ENCODE assay signal across 12 cellular contexts in genomic region chr18:57846258-57846657, GRCh38. TPM values are rescaled to one million over a fixed set of nuclear protein-coding genes. Genes with fewer than 3 reads are reported as not detected.
DNase-seq lines count a peak whose midpoint lies in the region; ATAC-seq and TF ChIP-seq lines count a peak whose summit lies in the region.
"Had no signal": no experiment of that assay in that cellular context is flagged by ENCODE, and none has a peak within 500 bp of the region (broad histone marks: within the 10 kb centered on the region; RNA-seq: fewer than 3 reads in every experiment).

No MANE protein-coding gene starts in this region.

- no peaks in the 10 kb centered on the region for H3K36me3 ChIP-seq in mucosa of descending colon (ENCODE audit: low read depth)

- DNase-seq in COLO829 (ENCODE audit: low spot score) (peak; percentile 92), NCI-H226 (peak; percentile 83), chondrocyte (ENCODE audit: low spot score) (no peak), mucosa of descending colon (no peak), NCI-H526 treated with DMSO at 0.1 percent for 48 hours (lab: John Stamatoyannopoulos, UW) (no peak), NCI-H774 (lab: John Stamatoyannopoulos, UW) (no peak), NCI-H526 (lab: John Stamatoyannopoulos, UW) (no peak)
- no peak for DNase-seq in activated CD4-positive, CD25-positive, alpha-beta regulatory T cell treated with anti-CD3 and anti-CD28 coated beads, Interleukin-2, amount 50 U/mL, for 72 hours
- DNase-seq: glutamatergic neuron, NCI-H2081 treated with DMSO at 0.1 percent for 48 hours, occipital lobe had no signal

- no peak overlapping the region for H3K4me3 Mint-ChIP-seq in chondrocyte (ENCODE audit: unreplicated experiment)
- H3K4me3 Mint-ChIP-seq: activated naive CD8-positive, alpha-beta T cell had no signal

- H3K4me1 Mint-ChIP-seq in chondrocyte (ENCODE audit: low read depth) = peaks cover 24% of the 10 kb centered on the region

- no peaks in the 10 kb centered on the region for H3K9me3 Mint-ChIP-seq in chondrocyte (ENCODE audit: low read depth)

- no peaks in the 10 kb centered on the region for H3K36me3 Mint-ChIP-seq in chondrocyte (ENCODE audit: low read depth)
- H3K36me3 Mint-ChIP-seq: activated naive CD8-positive, alpha-beta T cell had no signal

- no peaks in the 10 kb centered on the region for H3K4me1 ChIP-seq in mucosa of descending colon (ENCODE audit: low read depth)

- H3K4me3 ChIP-seq in mucosa of descending colon = no peak overlapping the region

- H3K27ac Mint-ChIP-seq in chondrocyte (ENCODE audit: unreplicated experiment) = peak overlapping the region; percentile 19
- H3K27ac Mint-ChIP-seq: activated naive CD8-positive, alpha-beta T cell had no signal

- no peaks in the 10 kb centered on the region for H3K9me3 ChIP-seq in mucosa of descending colon

- no peaks in the 10 kb centered on the region for H3K27me3 Mint-ChIP-seq in chondrocyte (ENCODE audit: low read depth)

- intact Hi-C loops in mucosa of descending colon (cut with DNase I, micrococcal nuclease) = no loop called here

- ATAC-seq in mucosa of descending colon = peak; percentile 38

- TF ChIP-seq CTCF in chondrocyte (IDR thresholded peaks at IDR 0.05) (no peak), mucosa of descending colon (IDR thresholded peaks at IDR 0.05) (no peak)

RNA-seq across cellular contexts. Expression of gene ATP8B1, which starts 43.1 kb away (rescaled TPM):
- total RNA-seq in chondrocyte = 28.1 to 38.3 TPM (median 35.4 TPM) in 3 replicates
- 100 to 1,000 TPM; 175 to 406 (median 316) TPM for total RNA-seq in mucosa of descending colon

Comparison
In these comparisons a context has a peak if more than half of its experiments do, and no peak if none do; other contexts are left out.
1. DNase-seq: peak in COLO829 (single experiment) and NCI-H226 (single experiment); none in chondrocyte (single experiment), mucosa of descending colon (0 of 3), activated CD4-positive, CD25-positive, alpha-beta regulatory T cell treated with anti-CD3 and anti-CD28 coated beads, Interleukin-2, amount 50 U/mL, for 72 hours (single experiment), NCI-H526 treated with DMSO at 0.1 percent for 48 hours (single experiment), NCI-H774 (single experiment) and NCI-H526 (0 of 2).